6 cellular contexts compared by ENCODE assay signal in the genomic region with DNA sequence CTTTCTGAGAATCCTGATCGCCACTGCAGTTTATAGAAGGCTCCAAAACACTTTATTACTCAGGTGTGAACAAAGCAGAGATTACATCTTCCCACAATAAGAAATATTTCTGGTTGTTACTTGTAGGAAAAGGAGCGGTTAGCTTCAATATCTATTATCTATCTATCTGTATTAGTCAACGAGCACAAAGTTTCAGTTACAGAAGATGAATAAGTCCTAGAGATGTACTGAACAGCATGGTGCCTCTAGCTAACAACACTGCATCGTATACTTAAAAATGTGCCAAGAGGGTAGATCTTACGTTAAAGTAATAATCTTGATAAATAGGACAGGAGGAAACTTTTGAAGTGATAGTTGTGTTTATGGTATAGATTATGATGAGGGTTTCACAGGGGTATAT. TPM values are rescaled to one million over a fixed set of nuclear protein-coding genes. Genes with fewer than 3 reads are reported as not detected.
"Had no signal": no experiment of that assay in that cellular context is flagged by ENCODE, and none has a peak within 500 bp of the region (broad histone marks: within the 10 kb centered on the region; RNA-seq: fewer than 3 reads in every experiment).

No MANE protein-coding gene starts in this region.

- ATAC-seq: GM23338 had no signal

- DNase-seq: H9, HCEC 1CT, IMR-90 had no signal

- H3K4me3 ChIP-seq: GM23338 had no signal

- H2AFZ ChIP-seq: GM23338 had no signal

- H3K4me2 ChIP-seq: GM23338 had no signal

- H3K27ac Mint-ChIP-seq: GM23338, H9 had no signal

- H3K4me1 Mint-ChIP-seq: GM23338, H9 had no signal

- H3K4me3 Mint-ChIP-seq: GM23338, H9 had no signal

RNA-seq across cellular contexts. Expression of gene CCR3, which starts 10.9 kb away (rescaled TPM):
- total RNA-seq: GM23338, H1, H9, HT-29, IMR-90 had no signal

RNA-seq across cellular contexts. Expression of gene CCR1, which starts 23.2 kb away (rescaled TPM):
- total RNA-seq: GM23338, H1, H9, HT-29, IMR-90 had no signal
